10 cellular contexts compared by ENCODE assay signal in the genomic region with DNA sequence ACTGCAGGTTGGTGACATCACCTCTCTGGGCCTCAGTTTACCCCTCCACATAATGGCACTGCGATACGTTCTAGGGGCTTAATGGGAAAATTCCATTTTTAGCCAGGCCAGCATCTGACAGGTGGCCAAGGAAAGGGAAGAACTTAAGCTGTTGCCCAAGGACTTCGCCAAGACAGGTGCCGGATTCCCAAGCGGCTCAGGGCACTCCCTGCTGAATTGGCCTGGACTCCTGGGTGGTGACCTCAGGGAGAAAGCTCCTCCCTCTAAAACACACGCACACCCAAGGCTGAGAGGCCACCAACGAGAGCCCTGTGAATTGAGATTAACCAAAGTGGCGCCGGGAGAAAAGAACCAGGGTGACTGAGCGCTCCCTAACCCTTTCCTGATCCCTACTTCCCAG. TPM values are rescaled to one million over a fixed set of nuclear protein-coding genes. Genes with fewer than 3 reads are reported as not detected.
DNase-seq lines count a peak whose midpoint lies in the region; ATAC-seq and TF ChIP-seq lines count a peak whose summit lies in the region.
"Had no signal": no experiment of that assay in that cellular context is flagged by ENCODE, and none has a peak within 500 bp of the region (broad histone marks: within the 10 kb centered on the region; RNA-seq: fewer than 3 reads in every experiment).

No MANE protein-coding gene starts in this region.

- peaks cover 8% of the 10 kb centered on the region for H3K9me3 Mint-ChIP-seq in glutamatergic neuron (ENCODE audit: unreplicated experiment)

- H3K27me3 Mint-ChIP-seq in glutamatergic neuron (ENCODE audit: unreplicated experiment): peaks cover 5% of the 10 kb centered on the region

- H3K27ac Mint-ChIP-seq in glutamatergic neuron (ENCODE audit: unreplicated experiment): no peak overlapping the region

- in situ Hi-C loops in GM23248 (cut with MboI): no loop called here

- peak overlapping the region; percentile 71 for H3K4me2 ChIP-seq in GM23248 (ENCODE audit: unreplicated experiment)

- no peak for ATAC-seq in HG03280 (IDR thresholded peaks at IDR 0.05; ENCODE audit: unreplicated experiment)
- ATAC-seq in HG03469 (IDR thresholded peaks at IDR 0.05; ENCODE audit: unreplicated experiment): no peak

- no peak overlapping the region for H3K27ac ChIP-seq in GM23248
- H3K27ac ChIP-seq in VCaP: peak overlapping the region; percentile 67; the same call in 1 of the 2 replicates
- H3K27ac ChIP-seq in rectal smooth muscle tissue (ENCODE audit: low read depth, low read length): no peak overlapping the region

- H3K36me3 ChIP-seq in GM23248 (ENCODE audit: low read depth) (no peaks in the 10 kb centered on the region), rectal smooth muscle tissue (ENCODE audit: control insufficient read depth, insufficient read depth, low read length) (no peaks in the 10 kb centered on the region)

- H3K4me1 Mint-ChIP-seq in glutamatergic neuron (ENCODE audit: low read depth, unreplicated experiment): peaks cover 6% of the 10 kb centered on the region

- H3K27me3 ChIP-seq in GM23248 (replicated peaks; ENCODE audit: insufficient read depth) (no peaks in the 10 kb centered on the region), rectal smooth muscle tissue (ENCODE audit: control insufficient read depth, insufficient read depth, low read length) (no peaks in the 10 kb centered on the region)

- 72 to 78% methylated on average over 10 of the region's 10 CpGs for WGBS in GM23248 (ENCODE audit: low coverage in 1 of 2, low lambda C conversion rate in 2 of 2, missing lambda C conversion rate in 2 of 2), 2 experiments

- no peaks in the 10 kb centered on the region for H4K20me1 ChIP-seq in GM23248 (ENCODE audit: insufficient read depth)

- H3K36me3 Mint-ChIP-seq in glutamatergic neuron (ENCODE audit: unreplicated experiment): no peaks in the 10 kb centered on the region

- H3K9ac ChIP-seq in GM23248 (peak overlapping the region; percentile 81), rectal smooth muscle tissue (ENCODE audit: low read length) (no peak overlapping the region)

- H3F3A ChIP-seq in GM23248 (ENCODE audit: insufficient read depth): no peaks in the 10 kb centered on the region

- no peak for TF ChIP-seq CTCF in VCaP (conservative IDR thresholded peaks at IDR 0.05)
- no peak for TF ChIP-seq CTCF in glutamatergic neuron (IDR thresholded peaks at IDR 0.05; ENCODE audit: partially characterized antibody, unreplicated experiment)

- H3K9me3 ChIP-seq in GM23248 (ENCODE audit: low read depth): no peaks in the 10 kb centered on the region

- H3K9me2 ChIP-seq in GM23248 (ENCODE audit: insufficient read depth): no peaks in the 10 kb centered on the region

- H3K4me1 ChIP-seq in GM23248 (ENCODE audit: insufficient read depth) (0 out of 2 replicates have a peak, but pooled peaks cover 3% of the 10 kb centered on the region), rectal smooth muscle tissue (ENCODE audit: control insufficient read depth, insufficient read depth, low read length) (peaks cover 5% of the 10 kb centered on the region)

- H2AFZ ChIP-seq in GM23248: no peak overlapping the region

- DNase-seq in GM23248 (no peak), glutamatergic neuron (no peak), cortex of kidney (lab: John Stamatoyannopoulos, UW) (no peak)
- DNase-seq in stimulated activated naive CD4-positive, alpha-beta T cell (lab: John Stamatoyannopoulos, UW): no peak
- DNase-seq: NCI-H1436 treated with DMSO at 0.1 percent for 48 hours had no signal

- peak overlapping the region; percentile 79 for H3K4me3 ChIP-seq in GM23248
- H3K4me3 ChIP-seq in rectal smooth muscle tissue (ENCODE audit: low read length): peak overlapping the region; percentile 85

- no peaks in the 10 kb centered on the region for H3K79me2 ChIP-seq in GM23248 (ENCODE audit: insufficient read depth)

- H3K4me3 Mint-ChIP-seq in glutamatergic neuron (ENCODE audit: unreplicated experiment): peak overlapping the region; percentile 49

RNA-seq across cellular contexts. Expression of a gene that starts 13.3 kb away (rescaled TPM):
- 3.2 and 3.8 TPM in 2 replicates for total RNA-seq in GM23248 (2014; rRNA removed; shearing (Covaris generic))
- 5.6 and 6.1 TPM in 2 replicates for polyA plus RNA-seq in GM23248 (2016; fragmentation: Nextera tagmentation; extraction: Ambion mirVana)
- total RNA-seq in glutamatergic neuron (ENCODE audit: unreplicated experiment): 16.6 TPM

RNA-seq across cellular contexts. Expression of a gene that starts 24.1 kb away (rescaled TPM):
- not detected in 2 replicates for total RNA-seq in GM23248 (2014; rRNA removed; shearing (Covaris generic))
- polyA plus RNA-seq in GM23248 (2016; fragmentation: Nextera tagmentation; extraction: Ambion mirVana): not detected in 2 replicates
- not detected for total RNA-seq in glutamatergic neuron (ENCODE audit: unreplicated experiment)
- total RNA-seq: renal cortical epithelial cell had no signal

RNA-seq across cellular contexts. Expression of a gene that starts 42.1 kb away (rescaled TPM):
- 29.2 and 48.9 TPM in 2 replicates for total RNA-seq in GM23248 (2014; rRNA removed; shearing (Covaris generic))
- polyA plus RNA-seq in GM23248 (2016; fragmentation: Nextera tagmentation; extraction: Ambion mirVana): 1.5 and 1.6 TPM in 2 replicates
- total RNA-seq in glutamatergic neuron (ENCODE audit: unreplicated experiment): 36.4 TPM
